In genomic region chr7:148303295-148304013, GRCh38 we compare ENCODE assay signal across 9 cellular contexts.
DNase-seq lines count a peak whose midpoint lies in the region; ATAC-seq lines count a peak whose summit lies in the region.
"Had no signal": no experiment of that assay in that cellular context is flagged by ENCODE, and none has a peak within 500 bp of the region (broad histone marks: within the 10 kb centered on the region; RNA-seq: fewer than 3 reads in every experiment).

No MANE protein-coding gene starts in this region.

- no peaks in the 10 kb centered on the region for H3K4me1 ChIP-seq in aorta (ENCODE audit: control insufficient read depth in 1 of 2, insufficient read depth in 2 of 2, low read length in 2 of 2)

- DNase-seq in stimulated activated CD4-positive, alpha-beta T cell treated with anti-CD3 and anti-CD28 coated beads, Interleukin-1b, Interleukin-23, amount 100 ng/mL, for 48 hours: peak; percentile 1
- no peak for DNase-seq in stimulated activated CD4-positive, alpha-beta T cell treated with anti-CD3 and anti-CD28 coated beads, Interleukin-4, amount 100 ng/mL, for 24 hours
- DNase-seq in astrocyte of the hippocampus (ENCODE audit: low read depth, low spot score) (peak; percentile 61), left colon (peak; percentile 44 to 51), aorta (peak; percentile 79 to 92), NCI-H2107 treated with DMSO at 0.1 percent for 48 hours (lab: John Stamatoyannopoulos, UW; ENCODE audit: unreplicated experiment) (no peak), NCI-H2196 treated with DMSO at 0.1 percent for 48 hours (lab: John Stamatoyannopoulos, UW; ENCODE audit: unreplicated experiment) (no peak), NCI-H128 (lab: John Stamatoyannopoulos, UW; ENCODE audit: unreplicated experiment) (no peak)
- DNase-seq: effector CD4-positive, alpha-beta T cell had no signal

- WGBS in aorta, 2 donors: 11 to 15% methylated on average over 11 of the region's 11 CpGs

- no peaks in the 10 kb centered on the region for H3K36me3 ChIP-seq in aorta (ENCODE audit: control insufficient read depth in 1 of 2, insufficient read depth in 2 of 2, low read length in 1 of 2)

- no peaks in the 10 kb centered on the region for H3K27me3 ChIP-seq in aorta (ENCODE audit: control insufficient read depth in 1 of 2, insufficient read depth in 2 of 2, low read length in 1 of 2)

- H3K4me3 ChIP-seq in aorta (ENCODE audit: low read length in 2 of 2): no peak overlapping the region

- H3K9me3 ChIP-seq in aorta (ENCODE audit: control insufficient read depth, low read length): peaks cover 1% of the 10 kb centered on the region

- no peak overlapping the region for H3K27ac ChIP-seq in aorta (ENCODE audit: low read depth in 1 of 2, low read length in 2 of 2)

- no peak for ATAC-seq in left colon
- ATAC-seq in aorta (ENCODE audit: low FRiP score): peak; percentile 87

- intact Hi-C loops in left colon (cut with DNase I, micrococcal nuclease): no loop called here
- intact Hi-C loops in aorta (cut with DNase I): no loop called here

Comparison
In these comparisons a context has a peak if more than half of its experiments do, and no peak if none do; other contexts are left out.
1. DNase-seq: peak in stimulated activated CD4-positive, alpha-beta T cell treated with anti-CD3 and anti-CD28 coated beads, Interleukin-1b, Interleukin-23, amount 100 ng/mL, for 48 hours (single experiment), astrocyte of the hippocampus (single experiment), left colon (2 of 2) and aorta (2 of 2); none in stimulated activated CD4-positive, alpha-beta T cell treated with anti-CD3 and anti-CD28 coated beads, Interleukin-4, amount 100 ng/mL, for 24 hours (single experiment), NCI-H2107 treated with DMSO at 0.1 percent for 48 hours (single experiment), NCI-H2196 treated with DMSO at 0.1 percent for 48 hours (single experiment) and NCI-H128 (single experiment).